1 cellular context compared by ENCODE assay signal in genomic region chr7:90006988-90007387, GRCh38.
TF ChIP-seq lines count a peak whose summit lies in the region.

No MANE protein-coding gene starts in this region.

TF ChIP-seq in H1, 55 proteins besides CTCF, POLR2A, EP300 and RAD21:
- no peak for TF ChIP-seq GTF2F1 (IDR thresholded peaks at IDR 0.05; ENCODE audit: borderline replicate concordance, low read depth, low read length)
- TF ChIP-seq CBX5 (IDR thresholded peaks at IDR 0.05; ENCODE audit: low read depth, low read length), result no peak
- no peak for TF ChIP-seq GABPA (IDR thresholded peaks at IDR 0.05; ENCODE audit: borderline replicate concordance, insufficient read depth, low read length)
- no peak for TF ChIP-seq NANOG (IDR thresholded peaks at IDR 0.05; ENCODE audit: insufficient read depth, low read depth, low read length, poor library complexity, severe bottlenecking)
- no peak for TF ChIP-seq KDM5A (IDR thresholded peaks at IDR 0.05; ENCODE audit: low read length)
- TF ChIP-seq USF2 (IDR thresholded peaks at IDR 0.05; ENCODE audit: low read length), result no peak
- TF ChIP-seq EGR1 (IDR thresholded peaks at IDR 0.05; ENCODE audit: borderline replicate concordance, low read depth, low read length), result no peak
- TF ChIP-seq POU5F1 (IDR thresholded peaks at IDR 0.05; ENCODE audit: low read depth, low read length), result no peak
- no peak for TF ChIP-seq ZNF274 (IDR thresholded peaks at IDR 0.05; ENCODE audit: borderline replicate concordance, extremely low read depth, low read length)
